31 cellular contexts compared by ENCODE assay signal in the genomic region with DNA sequence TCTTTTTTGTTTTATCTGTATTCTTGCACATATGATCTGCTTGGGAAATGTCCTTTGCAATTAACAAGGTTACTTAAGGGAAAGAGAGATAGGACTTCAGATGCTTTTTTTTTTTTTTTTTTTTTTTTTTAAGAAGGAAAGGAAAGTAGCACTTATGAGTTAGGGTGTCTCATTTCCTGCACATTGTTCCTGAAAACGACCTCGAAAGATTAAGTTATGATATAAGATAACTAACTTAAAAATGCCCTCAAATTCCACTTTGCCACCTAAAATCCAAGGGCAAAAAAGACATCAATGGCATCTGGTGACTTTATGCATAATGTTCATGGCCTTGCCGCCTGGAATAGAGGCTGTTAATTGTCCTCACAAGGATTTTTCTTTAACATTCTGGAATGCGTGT. TPM values are rescaled to one million over a fixed set of nuclear protein-coding genes. Genes with fewer than 3 reads are reported as not detected.
"Had no signal": no experiment of that assay in that cellular context is flagged by ENCODE, and none has a peak within 500 bp of the region (broad histone marks: within the 10 kb centered on the region; RNA-seq: fewer than 3 reads in every experiment).

No MANE protein-coding gene starts in this region.

- H3K27ac ChIP-seq: brain microvascular endothelial cell, coronary artery, dorsolateral prefrontal cortex, esophagus muscularis mucosa, foreskin keratinocyte, gastrocnemius medialis, WERI-Rb-1 had no signal

- H3K36me3 ChIP-seq: brain microvascular endothelial cell, esophagus muscularis mucosa, gastrocnemius medialis, WERI-Rb-1 had no signal

- H3K9me3 ChIP-seq: esophagus muscularis mucosa, gastrocnemius medialis had no signal

- H3K4me3 ChIP-seq: coronary artery, dorsolateral prefrontal cortex, esophagus muscularis mucosa, gastrocnemius medialis had no signal

- H3K27me3 ChIP-seq: brain microvascular endothelial cell, esophagus muscularis mucosa, foreskin keratinocyte, gastrocnemius medialis had no signal

- DNase-seq: activated B cell treated with CpG ODN at 0.5 μM for 24 hours; activated CD4-positive, alpha-beta T cell treated with anti-CD3 and anti-CD28 coated beads for 48 hours; activated CD4-positive, alpha-beta T cell treated with anti-CD3 and anti-CD28 coated beads, Interleukin-2, amount 50 U/mL, for 1 hour; activated CD4-positive, alpha-beta T cell treated with anti-CD3 and anti-CD28 coated beads, Interleukin-2, amount 50 U/mL, for 48 hours; activated CD8-positive, alpha-beta memory T cell treated with anti-CD3 and anti-CD28 coated beads for 24 hours; activated CD8-positive, alpha-beta T cell treated with anti-CD3 and anti-CD28 coated beads for 36 hours; activated effector memory CD4-positive, alpha-beta T cell treated with Interleukin-2 at 50 U/mL for 16 hours; activated gamma-delta T cell treated with Interleukin-2 at 50 U/mL for 16 hours; activated naive CD4-positive, alpha-beta T cell treated with anti-CD3 and anti-CD28 coated beads, Interleukin-2, amount 50 U/mL, for 16 hours; activated naive CD4-positive, alpha-beta T cell treated with Interleukin-2 at 50 U/mL for 16 hours; activated T-cell treated with anti-CD3 and anti-CD28 coated beads, Interleukin-2, amount 50 U/mL, for 4 hours; amniotic stem cell; anterior cingulate cortex; brain microvascular endothelial cell; dorsolateral prefrontal cortex; effector memory CD4-positive, alpha-beta T cell; endodermal cell; erythroblast; foreskin keratinocyte; gastrocnemius medialis; SW 1271; T-cell; T-helper 9 cell; WERI-Rb-1 had no signal

- H3K4me1 ChIP-seq: gastrocnemius medialis had no signal

- ATAC-seq: activated CD4-positive, CD25-positive, alpha-beta regulatory T cell treated with anti-CD3 and anti-CD28 coated beads, Interleukin-2, amount 50 U/mL, for 24 hours; activated CD8-positive, alpha-beta T cell treated with anti-CD3 and anti-CD28 coated beads for 36 hours; activated T-cell treated with anti-CD3 and anti-CD28 coated beads, Interleukin-2, amount 50 U/mL, for 4 hours; activated T-helper 17 cell treated with anti-CD3 and anti-CD28 coated beads, Interleukin-2, amount 50 U/mL, for 72 hours; foreskin keratinocyte; gastrocnemius medialis; T-cell had no signal

- FAIRE-seq: astrocyte, bronchial epithelial cell had no signal

RNA-seq across cellular contexts. Expression of gene PCDH7, which starts 44.9 kb away (rescaled TPM):
- total RNA-seq: activated B cell treated with CpG ODN at 0.5 μM for 24 hours; activated CD8-positive, alpha-beta T cell treated with anti-CD3 and anti-CD28 coated beads for 36 hours; activated T-helper 17 cell treated with anti-CD3 and anti-CD28 coated beads, Interleukin-2, amount 50 U/mL, for 72 hours; T-helper 2 cell treated with Interferon-gamma antibody and Interleukin-4, amounts not matched to agents 100 ng/mL and 5 ng/mL, for 36 hours had no signal
